1 cellular context compared by ENCODE assay signal in genomic region chr3:151047636-151048035, GRCh38.
TF ChIP-seq lines count a peak whose summit lies in the region.

No MANE protein-coding gene starts in this region.

TF ChIP-seq in HepG2, 621 proteins besides CTCF, POLR2A, EP300 and RAD21 (continued from another document):
- TF ChIP-seq ZBTB10 (CRISPR knock-in tag; IDR thresholded peaks at IDR 0.05; ENCODE audit: borderline replicate concordance): no peak
- no peak for TF ChIP-seq ZNF678 (CRISPR knock-in tag; IDR thresholded peaks at IDR 0.05)
- TF ChIP-seq KMT2A (CRISPR knock-in tag; IDR thresholded peaks at IDR 0.05): no peak
- no peak for TF ChIP-seq ZNF567 (CRISPR knock-in tag; IDR thresholded peaks at IDR 0.05; ENCODE audit: borderline replicate concordance)
- TF ChIP-seq NR2F6 (IDR thresholded peaks at IDR 0.05): no peak
- TF ChIP-seq NR2F6 (CRISPR knock-in tag; IDR thresholded peaks at IDR 0.05): no peak
- no peak for TF ChIP-seq CEBPZ (IDR thresholded peaks at IDR 0.05; ENCODE audit: low read length)
- no peak for TF ChIP-seq HCFC1 (IDR thresholded peaks at IDR 0.05; ENCODE audit: low read depth, low read length)
TF ChIP-seq in HepG2: peak in this region for 0.
